ENCODE assay signal across 9 cellular contexts in the genomic region with DNA sequence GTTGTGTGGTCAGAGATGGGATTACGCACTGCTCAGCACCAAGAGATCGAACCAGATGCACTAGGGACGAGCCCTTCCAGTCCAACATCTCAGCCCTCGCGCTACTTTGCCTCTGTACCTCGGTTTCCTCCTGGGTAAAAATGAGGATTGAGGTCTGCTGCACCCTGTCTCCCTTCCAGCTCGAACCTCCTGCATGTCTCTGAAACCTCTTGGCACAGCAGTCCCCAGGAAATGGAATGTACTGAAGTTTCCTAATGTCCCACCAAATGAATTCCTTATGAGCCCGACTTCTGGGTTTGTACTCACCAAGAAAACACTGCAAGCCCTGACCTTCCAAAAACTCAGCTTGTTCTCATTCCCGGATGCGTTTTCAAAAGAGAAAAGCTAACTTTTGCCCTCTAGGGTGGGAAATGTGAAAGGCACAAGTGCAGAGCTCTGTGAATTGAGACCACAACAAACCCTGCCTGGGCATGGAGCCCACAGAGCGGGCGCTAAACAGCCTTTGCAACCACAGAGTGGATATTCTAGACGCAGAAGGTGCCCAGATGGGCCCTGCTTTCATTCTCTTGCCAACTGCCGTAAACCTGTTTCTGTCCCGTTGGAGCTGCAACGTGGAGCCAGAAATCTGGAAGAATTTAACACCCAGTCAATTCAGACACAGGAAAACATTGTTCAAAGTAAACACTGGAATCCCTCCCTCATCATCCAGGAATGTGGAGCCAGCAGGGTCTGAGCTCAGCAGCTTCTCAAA. TPM values are rescaled to one million over a fixed set of nuclear protein-coding genes. Genes with fewer than 3 reads are reported as not detected.
DNase-seq lines count a peak whose midpoint lies in the region; ATAC-seq, FAIRE-seq and TF ChIP-seq lines count a peak whose summit lies in the region.
"Had no signal": no experiment of that assay in that cellular context is flagged by ENCODE, and none has a peak within 500 bp of the region (broad histone marks: within the 10 kb centered on the region; RNA-seq: fewer than 3 reads in every experiment).

No MANE protein-coding gene starts in this region.

- 93% methylated on average over 16 of the region's 16 CpGs for WGBS in HUES64
- whole genome bisulfite sequencing in HepG2 (ENCODE audit: low lambda C conversion rate), result 88% methylated on average over 14 of the region's 16 CpGs

- FAIRE-seq in HepG2 (lab: Jason Lieb, UNC), result no peak
- FAIRE-seq: bronchial epithelial cell had no signal

- no peak for TF ChIP-seq POLR2A in HepG2 (IDR thresholded peaks at IDR 0.05; ENCODE audit: insufficient read depth in 1 of 2, low read depth in 2 of 2, low read length in 2 of 2)

- H3K9ac ChIP-seq in HUES64 (ENCODE audit: low read depth, low read length), result peak overlapping the region; percentile 14; the same call in 1 of the 2 replicates
- no peak overlapping the region for H3K9ac ChIP-seq in HepG2 (ENCODE audit: insufficient read depth, low read depth, low read length)

- no TSS peak for BruUV-seq in HepG2 (replicated peaks; lab: Mats Ljungman, UMichigan)

- TF ChIP-seq EP300 in HepG2 (IDR thresholded peaks at IDR 0.05; ENCODE audit: low read depth in 2 of 2, low read length in 2 of 2) (no peak), HepG2 (CRISPR knock-in tag; IDR thresholded peaks at IDR 0.05; ENCODE audit: borderline replicate concordance) (no peak)

- H3K27me3 ChIP-seq in HUES64 (ENCODE audit: insufficient read depth, low read length) (no peaks in the 10 kb centered on the region), HepG2 (ENCODE audit: control insufficient read depth in 1 of 2, insufficient read depth in 2 of 2, low read length in 2 of 2) (no peaks in the 10 kb centered on the region)

- H3K4me3 ChIP-seq in HUES64 (ENCODE audit: low read length) (no peak overlapping the region), HepG2 (replicated peaks in 1 of 3; ENCODE audit: insufficient read depth in 1 of 3, low read depth in 2 of 3, low read length in 3 of 3) (no peak overlapping the region)

- no peak overlapping the region; the same call in 1 of the 2 replicates for H3K4me2 ChIP-seq in HepG2 (ENCODE audit: low read depth, low read length)

- intact Hi-C loops in HepG2 (cut with micrococcal nuclease; ENCODE audit: unreplicated experiment), result no loop called here

- POLR2A ChIA-PET in HepG2 (lab: Yijun Ruan, JAX), result interaction anchor here (1.3 kb wide), 1 partner anchor 23 kb away, joined by 3 read pairs; no protein-coding TSS in a partner anchor

- peaks cover 3% of the 10 kb centered on the region; the same call in 1 of the 2 replicates for H3K4me1 ChIP-seq in HUES64 (ENCODE audit: insufficient read depth, low read length)
- H3K4me1 ChIP-seq in HepG2 (ENCODE audit: insufficient read depth, low read length), result peaks cover 20% of the 10 kb centered on the region

- H3K36me3 ChIP-seq in HUES64 (ENCODE audit: insufficient read depth, low read length), result peaks cover 16% of the 10 kb centered on the region; the same call in 1 of the 2 replicates
- peaks cover 18 to 39% of the 10 kb centered on the region in 2 experiments for H3K36me3 ChIP-seq in HepG2 (replicated peaks in 1 of 2; ENCODE audit: control insufficient read depth in 1 of 2, insufficient read depth in 2 of 2, low read length in 2 of 2)

- DNase-seq in caudate nucleus (lab: John Stamatoyannopoulos, UW), result peak in 53 of 61 donors; percentile 28 to 89 (median 60)
- peak; percentile 61 for DNase-seq in HepG2 (ENCODE audit: low spot score)
- DNase-seq in stimulated activated CD4-positive, alpha-beta T cell treated with anti-CD3 and anti-CD28 coated beads, Interleukin-1b, Interleukin-23, amount 100 ng/mL, for 48 hours, result no peak
- no peak for DNase-seq in NCI-H524 treated with DMSO at 0.1 percent for 48 hours (lab: John Stamatoyannopoulos, UW)
- no peak for DNase-seq in NCI-H1105 (lab: John Stamatoyannopoulos, UW)
- no peak for DNase-seq in NCI-H526 (lab: John Stamatoyannopoulos, UW)

- no peak for TF ChIP-seq CTCF in HepG2 (CRISPR knock-in tag; IDR thresholded peaks at IDR 0.05)

- ATAC-seq in HepG2, result peak; percentile 34; the same call in 2 of the 3 replicates

- H3K79me2 ChIP-seq in HepG2 (ENCODE audit: insufficient read depth, low read length), result no peaks in the 10 kb centered on the region

- no peak overlapping the region for H2AFZ ChIP-seq in HepG2 (ENCODE audit: low read length)

- TF ChIP-seq RAD21 in HepG2 (CRISPR knock-in tag; IDR thresholded peaks at IDR 0.05), result no peak

- H3K27ac ChIP-seq in HUES64 (ENCODE audit: low read depth, low read length) (no peak overlapping the region), caudate nucleus (ENCODE audit: low read depth, low read length) (peak overlapping the region; percentile 88), HepG2 (ENCODE audit: extremely low read length, insufficient read depth, low read length) (no peak overlapping the region), temporal lobe (ENCODE audit: low read depth, low read length) (peak overlapping the region; percentile 89)

- H3K9me3 ChIP-seq in HUES64 (ENCODE audit: insufficient read depth, low read depth, low read length) (no peaks in the 10 kb centered on the region), HepG2 (ENCODE audit: low read length) (no peaks in the 10 kb centered on the region)

- in situ Hi-C loops in HepG2 (cut with HindIII; ENCODE audit: extremely low pct_ligation_motif_present, low pct_unique_long_range_greater_than_20kb), result no loop called here

- no peaks in the 10 kb centered on the region for H4K20me1 ChIP-seq in HepG2 (ENCODE audit: insufficient read depth, low read length)

- CTCF ChIA-PET in HepG2 (lab: Yijun Ruan, JAX; ENCODE audit: low intra/inter-chr PET ratio, low total read pairs), result no interaction called here

TF ChIP-seq in HepG2, 621 proteins besides CTCF, POLR2A, EP300 and RAD21 (continues in another document):
- TF ChIP-seq FOXA1 (IDR thresholded peaks at IDR 0.05) (no peak), FOXA1 (CRISPR knock-in tag; IDR thresholded peaks at IDR 0.05) (peak; percentile 14; the same call in 1 of the 2 replicates), ZNF569 (CRISPR knock-in tag; IDR thresholded peaks at IDR 0.05; ENCODE audit: borderline replicate concordance) (no peak), ZBTB42 (CRISPR knock-in tag; IDR thresholded peaks at IDR 0.05) (no peak), LCORL (IDR thresholded peaks at IDR 0.05) (no peak), LCORL (CRISPR knock-in tag; IDR thresholded peaks at IDR 0.05) (0 out of 2 replicates have a peak, but pooled peaks have one; percentile 28)
- TF ChIP-seq, protein P1, sequence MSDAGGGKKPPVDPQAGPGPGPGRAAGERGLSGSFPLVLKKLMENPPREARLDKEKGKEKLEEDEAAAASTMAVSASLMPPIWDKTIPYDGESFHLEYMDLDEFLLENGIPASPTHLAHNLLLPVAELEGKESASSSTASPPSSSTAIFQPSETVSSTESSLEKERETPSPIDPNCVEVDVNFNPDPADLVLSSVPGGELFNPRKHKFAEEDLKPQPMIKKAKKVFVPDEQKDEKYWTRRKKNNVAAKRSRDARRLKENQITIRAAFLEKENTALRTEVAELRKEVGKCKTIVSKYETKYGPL (CRISPR knock-in tag; IDR thresholded peaks at IDR 0.05), result no peak
- TF ChIP-seq, protein P2, sequence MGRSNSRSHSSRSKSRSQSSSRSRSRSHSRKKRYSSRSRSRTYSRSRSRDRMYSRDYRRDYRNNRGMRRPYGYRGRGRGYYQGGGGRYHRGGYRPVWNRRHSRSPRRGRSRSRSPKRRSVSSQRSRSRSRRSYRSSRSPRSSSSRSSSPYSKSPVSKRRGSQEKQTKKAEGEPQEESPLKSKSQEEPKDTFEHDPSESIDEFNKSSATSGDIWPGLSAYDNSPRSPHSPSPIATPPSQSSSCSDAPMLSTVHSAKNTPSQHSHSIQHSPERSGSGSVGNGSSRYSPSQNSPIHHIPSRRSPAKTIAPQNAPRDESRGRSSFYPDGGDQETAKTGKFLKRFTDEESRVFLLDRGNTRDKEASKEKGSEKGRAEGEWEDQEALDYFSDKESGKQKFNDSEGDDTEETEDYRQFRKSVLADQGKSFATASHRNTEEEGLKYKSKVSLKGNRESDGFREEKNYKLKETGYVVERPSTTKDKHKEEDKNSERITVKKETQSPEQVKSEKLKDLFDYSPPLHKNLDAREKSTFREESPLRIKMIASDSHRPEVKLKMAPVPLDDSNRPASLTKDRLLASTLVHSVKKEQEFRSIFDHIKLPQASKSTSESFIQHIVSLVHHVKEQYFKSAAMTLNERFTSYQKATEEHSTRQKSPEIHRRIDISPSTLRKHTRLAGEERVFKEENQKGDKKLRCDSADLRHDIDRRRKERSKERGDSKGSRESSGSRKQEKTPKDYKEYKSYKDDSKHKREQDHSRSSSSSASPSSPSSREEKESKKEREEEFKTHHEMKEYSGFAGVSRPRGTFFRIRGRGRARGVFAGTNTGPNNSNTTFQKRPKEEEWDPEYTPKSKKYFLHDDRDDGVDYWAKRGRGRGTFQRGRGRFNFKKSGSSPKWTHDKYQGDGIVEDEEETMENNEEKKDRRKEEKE (IDR thresholded peaks at IDR 0.05), result no peak

RNA-seq across cellular contexts. Expression of a gene that starts 10.3 kb away (rescaled TPM):
- 0.35 TPM for polyA plus RNA-seq in HUES64 (2013, experiment 1 of 2)
- polyA plus RNA-seq in HUES64 (2013, experiment 2 of 2), result 1.2 TPM
- total RNA-seq in HepG2 (2016; rRNA removed; fragmentation: Illumina TruSeq; extraction: Trizol) (1.9 and 5.8 TPM in 2 replicates), temporal lobe (7.1 TPM)
- total RNA-seq in HepG2 (2016; cell fraction: cytosol; rRNA removed; fragmentation: Illumina TruSeq; extraction: Trizol; ENCODE audit: low read depth), result 2.1 and 2.8 TPM in 2 replicates
- total RNA-seq in HepG2 (2016; cell fraction: insoluble cytoplasmic fraction; rRNA removed; fragmentation: Illumina TruSeq; extraction: Trizol), result 2.8 and 3.9 TPM in 2 replicates
- 0.93 and 2.2 TPM in 2 replicates for total RNA-seq in HepG2 (2016; cell fraction: membrane; rRNA removed; fragmentation: Illumina TruSeq; extraction: Trizol)
- total RNA-seq in HepG2 (2016; cell fraction: nucleus; rRNA removed; fragmentation: Illumina TruSeq; extraction: Trizol), result 6.2 and 8.3 TPM in 2 replicates
- 12.1 and 12.8 TPM in 2 replicates for polyA plus RNA-seq in HepG2 (2011; rRNA removed)
- 1.4 and 2.4 TPM in 2 replicates for polyA plus RNA-seq in HepG2 (2011; cell fraction: cytosol; rRNA removed)
- 85.1 and 85.9 TPM in 2 replicates for polyA plus RNA-seq in HepG2 (2011; cell fraction: nucleus; rRNA removed)
- 4.8 and 8.8 TPM in 2 replicates for polyA plus RNA-seq in HepG2 (2012)
- polyA plus RNA-seq in HepG2 (2016; cell fraction: cytosol; fragmentation: Illumina TruSeq; extraction: Trizol; ENCODE audit: low read depth), result 0.59 and 0.97 TPM in 2 replicates
- 1.7 and 2.7 TPM in 2 replicates for polyA plus RNA-seq in HepG2 (2016; cell fraction: insoluble cytoplasmic fraction; fragmentation: Illumina TruSeq; extraction: Trizol; ENCODE audit: low read depth)
- polyA plus RNA-seq in HepG2 (2016; cell fraction: membrane; fragmentation: Illumina TruSeq; extraction: Trizol; ENCODE audit: low read depth), result 2.3 and 2.4 TPM in 2 replicates
- 38.4 and 39.4 TPM in 2 replicates for polyA plus RNA-seq in HepG2 (2016; cell fraction: nucleus; fragmentation: Illumina TruSeq; extraction: Trizol; ENCODE audit: insufficient read depth, low read depth)
- polyA minus RNA-seq in HepG2 (2011; rRNA and poly(A)+ RNA removed; ENCODE audit: low replicate concordance), result 9.6 and 12.2 TPM in 2 replicates
- polyA minus RNA-seq in HepG2 (2011; cell fraction: cytosol; rRNA and poly(A)+ RNA removed), result 0.97 TPM in 1 of 2 replicates, not detected in the other
- polyA minus RNA-seq in HepG2 (2011; cell fraction: nucleus; rRNA and poly(A)+ RNA removed), result 22.5 and 27.2 TPM in 2 replicates

Comparison
In these comparisons a context has a peak if more than half of its experiments do, and no peak if none do; other contexts are left out.
1. H3K27ac ChIP-seq: peak in caudate nucleus (single experiment) and temporal lobe (single experiment); none in HUES64 (single experiment) and HepG2 (single experiment).
2. DNase-seq: peak in caudate nucleus (53 of 61) and HepG2 (single experiment); none in stimulated activated CD4-positive, alpha-beta T cell treated with anti-CD3 and anti-CD28 coated beads, Interleukin-1b, Interleukin-23, amount 100 ng/mL, for 48 hours (single experiment), NCI-H524 treated with DMSO at 0.1 percent for 48 hours (single experiment), NCI-H1105 (single experiment) and NCI-H526 (0 of 2).